In genomic region chr13:67416047-67416925, GRCh38 we compare ENCODE assay signal across 8 cellular contexts.
DNase-seq lines count a peak whose midpoint lies in the region; ATAC-seq and TF ChIP-seq lines count a peak whose summit lies in the region.

No MANE protein-coding gene starts in this region.

- WGBS in upper lobe of left lung, 2 donors = 73 to 84% methylated on average over 7 to 8 of the region's 9 CpGs

- H3K27ac ChIP-seq in fibroblast of lung (ENCODE audit: insufficient read depth, low read length) = no peak overlapping the region
- H3K27ac ChIP-seq in upper lobe of left lung = no peak overlapping the region

- H3K4me1 ChIP-seq in fibroblast of lung (ENCODE audit: control insufficient read depth, extremely low read depth, insufficient read depth, low read length) (no peaks in the 10 kb centered on the region), upper lobe of left lung (no peaks in the 10 kb centered on the region)

- no peaks in the 10 kb centered on the region for H3K79me2 ChIP-seq in fibroblast of lung (ENCODE audit: control insufficient read depth, insufficient read depth, low read length)

- no peaks in the 10 kb centered on the region for H4K20me1 ChIP-seq in fibroblast of lung (ENCODE audit: control insufficient read depth, extremely low read depth, insufficient read depth, low read length)

- ATAC-seq in GM21390 (IDR thresholded peaks at IDR 0.05; ENCODE audit: unreplicated experiment) (peak; percentile 91), upper lobe of left lung (ENCODE audit: low FRiP score in 2 of 2) (peak; percentile 53 to 82), GM19395 (IDR thresholded peaks at IDR 0.05; ENCODE audit: unreplicated experiment) (no peak)

- no peak overlapping the region for H3K9ac ChIP-seq in fibroblast of lung (ENCODE audit: insufficient read depth, low read length)

- H3K36me3 ChIP-seq in fibroblast of lung (ENCODE audit: control insufficient read depth, insufficient read depth, low read length) = no peaks in the 10 kb centered on the region
- no peaks in the 10 kb centered on the region for H3K36me3 ChIP-seq in upper lobe of left lung

- H3K4me3 ChIP-seq in fibroblast of lung (replicated peaks in 1 of 4; ENCODE audit: control extremely low read depth in 1 of 4, insufficient read depth in 1 of 4, low read depth in 3 of 4, low read length in 4 of 4) = no peak overlapping the region
- no peak overlapping the region for H3K4me3 ChIP-seq in upper lobe of left lung

- no peak for TF ChIP-seq EP300 in upper lobe of left lung (IDR thresholded peaks at IDR 0.05)

- no peak for TF ChIP-seq POLR2A in upper lobe of left lung (IDR thresholded peaks at IDR 0.05)

- H3K4me2 ChIP-seq in fibroblast of lung (ENCODE audit: extremely low read depth, insufficient read depth, low read length) = no peak overlapping the region

- H3K9me3 ChIP-seq in fibroblast of lung (ENCODE audit: control insufficient read depth, insufficient read depth, low read depth, low read length) (no peaks in the 10 kb centered on the region), upper lobe of left lung (no peaks in the 10 kb centered on the region)

- peak in 1 of 2 donors; percentile 73 for TF ChIP-seq CTCF in fibroblast of lung (conservative IDR thresholded peaks at IDR 0.05 in 1 of 2, IDR thresholded peaks at IDR 0.05 in 1 of 2; ENCODE audit: low read depth in 1 of 2, low read length in 2 of 2)
- peak in 5 of 6 experiments; percentile 16 to 43 (median 37) for TF ChIP-seq CTCF in upper lobe of left lung (IDR thresholded peaks at IDR 0.05)

- H2AFZ ChIP-seq in fibroblast of lung (ENCODE audit: low read length) = no peak overlapping the region

- H3K27me3 ChIP-seq in fibroblast of lung (ENCODE audit: control insufficient read depth, insufficient read depth, low read length) (no peaks in the 10 kb centered on the region), upper lobe of left lung (no peaks in the 10 kb centered on the region)

- peak; percentile 67 for DNase-seq in AG20443 (ENCODE audit: low spot score)
- peak; percentile 4 for DNase-seq in MV-4-11 (lab: John Stamatoyannopoulos, UW)
- peak; percentile 9 to 38 for DNase-seq in fibroblast of lung (ENCODE audit: low read depth in 2 of 2)
- peak; percentile 43 to 74 for DNase-seq in upper lobe of left lung
- DNase-seq in NCI-H446 treated with DMSO at 0.1 percent for 48 hours (lab: John Stamatoyannopoulos, UW) = no peak
- DNase-seq in dedifferentiated amniotic fluid mesenchymal stem cell (ENCODE audit: extremely low spot score) = no peak

Comparison
In these comparisons a context has a peak if more than half of its experiments do, and no peak if none do; other contexts are left out.
1. DNase-seq: peak in AG20443 (single experiment), MV-4-11 (single experiment), fibroblast of lung (2 of 2) and upper lobe of left lung (2 of 2); none in NCI-H446 treated with DMSO at 0.1 percent for 48 hours (single experiment) and dedifferentiated amniotic fluid mesenchymal stem cell (single experiment).